In genomic region chr9:108142504-108143201, GRCh38 we compare ENCODE assay signal across 9 cellular contexts.
DNase-seq lines count a peak whose midpoint lies in the region; ATAC-seq, FAIRE-seq and TF ChIP-seq lines count a peak whose summit lies in the region.
"Had no signal": no experiment of that assay in that cellular context is flagged by ENCODE, and none has a peak within 500 bp of the region (broad histone marks: within the 10 kb centered on the region; RNA-seq: fewer than 3 reads in every experiment).

No MANE protein-coding gene starts in this region.

- H3K4me2 ChIP-seq in HCT116 (ENCODE audit: low read length): no peak overlapping the region

- TF ChIP-seq CTCF in HCT116 (IDR thresholded peaks at IDR 0.05 in 2 of 3, conservative IDR thresholded peaks at IDR 0.05 in 1 of 3; ENCODE audit: borderline replicate concordance in 1 of 3, insufficient read depth in 1 of 3, low read depth in 2 of 3, low read length in 2 of 3) (no peak), coronary artery (IDR thresholded peaks at IDR 0.05) (no peak)

- no peaks in the 10 kb centered on the region for H3K27me3 ChIP-seq in HCT116 (ENCODE audit: insufficient read depth, low read length)
- no peaks in the 10 kb centered on the region for H3K27me3 ChIP-seq in small intestine (ENCODE audit: control insufficient read depth in 2 of 2, insufficient read depth in 2 of 2, low read length in 2 of 2)

- H3K9ac ChIP-seq in HCT116 (ENCODE audit: low read length): no peak overlapping the region

- CTCF ChIA-PET in HCT116 (lab: Charles Lee): no interaction called here

- RAD21 ChIA-PET in HCT116 (lab: Charles Lee; ENCODE audit: low non-redundant PET in 1 of 2, low total read pairs in 2 of 2, uncharacterized antibody in 2 of 2, unreplicated experiment in 2 of 2): no interaction called here

- no peak overlapping the region for H3K27ac ChIP-seq in HCT116 (ENCODE audit: low read depth, low read length)
- peak overlapping the region; percentile 64 to 93 for H3K27ac ChIP-seq in coronary artery
- peak overlapping the region in 1 of 2 donors; percentile 66 for H3K27ac ChIP-seq in small intestine (ENCODE audit: low read depth in 1 of 2, low read length in 1 of 2)

- intact Hi-C loops in HCT116 (cut with micrococcal nuclease): no loop called here
- intact Hi-C loops in left colon (cut with DNase I, micrococcal nuclease): no loop called here

- DNase-seq in HCT116 (ENCODE audit: low read depth, low spot score): no peak
- DNase-seq in coronary artery (ENCODE audit: low spot score): peak; percentile 96
- DNase-seq in left colon: peak; percentile 79 to 92
- DNase-seq in small intestine: peak; percentile 75
- no peak for DNase-seq in kidney glomerular epithelial cell (lab: John Stamatoyannopoulos, UW)
- DNase-seq: NCI-H510A treated with DMSO at 0.1 percent for 48 hours had no signal

- H3K9me2 ChIP-seq in HCT116 (ENCODE audit: insufficient read depth): no peaks in the 10 kb centered on the region

- H3K4me1 ChIP-seq in HCT116 (ENCODE audit: control insufficient read depth in 1 of 2, insufficient read depth in 2 of 2, low read length in 2 of 2) (no peaks in the 10 kb centered on the region), small intestine (ENCODE audit: control insufficient read depth in 2 of 2, insufficient read depth in 1 of 2, low read depth in 1 of 2, low read length in 1 of 2) (peaks cover 0 to 2% of the 10 kb centered on the region in 2 donors)

- H3K4me3 ChIP-seq in HCT116 (replicated peaks in 1 of 2; ENCODE audit: low read depth in 1 of 2, low read length in 2 of 2): no peak overlapping the region
- H3K4me3 ChIP-seq in coronary artery: no peak overlapping the region
- H3K4me3 ChIP-seq in small intestine (ENCODE audit: low read depth in 1 of 2, low read length in 2 of 2): no peak overlapping the region

- H3K79me2 ChIP-seq in HCT116 (ENCODE audit: insufficient read depth, low read length): no peaks in the 10 kb centered on the region

- no TSS peak for BruUV-seq in HCT116 (replicated peaks; lab: Mats Ljungman, UMichigan)

- H3K36me3 ChIP-seq in HCT116 (ENCODE audit: control insufficient read depth in 1 of 2, insufficient read depth in 2 of 2, low read length in 2 of 2): no peaks in the 10 kb centered on the region
- no peaks in the 10 kb centered on the region for H3K36me3 ChIP-seq in small intestine (ENCODE audit: control insufficient read depth in 2 of 2, insufficient read depth in 2 of 2, low read length in 2 of 2)

- no peaks in the 10 kb centered on the region for H3K9me3 ChIP-seq in HCT116 (ENCODE audit: control insufficient read depth in 1 of 2, insufficient read depth in 1 of 2, low read depth in 1 of 2, low read length in 2 of 2)
- H3K9me3 ChIP-seq in small intestine (ENCODE audit: control insufficient read depth, low read depth): no peaks in the 10 kb centered on the region

- no peak for ATAC-seq in HCT116
- ATAC-seq in left colon: peak; percentile 100
- ATAC-seq in GM21367 (IDR thresholded peaks at IDR 0.05; ENCODE audit: unreplicated experiment): no peak
- no peak for ATAC-seq in GM18861 (IDR thresholded peaks at IDR 0.05; ENCODE audit: unreplicated experiment)
- ATAC-seq in HG03354 (IDR thresholded peaks at IDR 0.05; ENCODE audit: poor library complexity, severe bottlenecking, unreplicated experiment): no peak

- no peak for FAIRE-seq in small intestine (lab: Jason Lieb, UNC)

- TF ChIP-seq POLR2A in HCT116 (IDR thresholded peaks at IDR 0.05; ENCODE audit: borderline replicate concordance, extremely low read depth, insufficient read depth, insufficient read length): no peak

- H4K20me1 ChIP-seq in HCT116 (ENCODE audit: insufficient read depth): no peaks in the 10 kb centered on the region

- WGBS in small intestine, 3 donors: 5 to 21% (median 14%) methylated on average over 10 of the region's 10 CpGs

- peak overlapping the region; percentile 26 for H2AFZ ChIP-seq in HCT116 (ENCODE audit: low read depth, low read length, poor library complexity, severe bottlenecking)

- no peak for TF ChIP-seq RAD21 in HCT116 (IDR thresholded peaks at IDR 0.05; ENCODE audit: low read depth)

- POLR2A ChIA-PET in HCT116 (lab: Charles Lee): no interaction called here

TF ChIP-seq in HCT116, 20 proteins besides CTCF, POLR2A, EP300 and RAD21:
- TF ChIP-seq FOSL1 (IDR thresholded peaks at IDR 0.05; ENCODE audit: low read depth) (no peak), ELF1 (IDR thresholded peaks at IDR 0.05; ENCODE audit: borderline replicate concordance, low read depth) (no peak), TCF7L2 (IDR thresholded peaks at IDR 0.05; ENCODE audit: borderline replicate concordance, extremely low read depth, insufficient read depth, insufficient read length) (no peak), EZH2 (IDR thresholded peaks at IDR 0.05) (no peak), EZH2phosphoT487 (IDR thresholded peaks at IDR 0.05; ENCODE audit: borderline replicate concordance) (no peak), CBX3 (IDR thresholded peaks at IDR 0.05; ENCODE audit: low read depth) (no peak), SIN3A (IDR thresholded peaks at IDR 0.05; ENCODE audit: low read depth) (no peak), SRF (IDR thresholded peaks at IDR 0.05; ENCODE audit: low read depth) (no peak), SP1 (IDR thresholded peaks at IDR 0.05; ENCODE audit: low read depth) (no peak), CEBPB (IDR thresholded peaks at IDR 0.05; ENCODE audit: low read depth) (no peak), ZNF274 (IDR thresholded peaks at IDR 0.05; ENCODE audit: low read depth, low read length) (no peak), ZBTB33 (IDR thresholded peaks at IDR 0.05; ENCODE audit: extremely low read depth, insufficient replicate concordance, low read length) (no peak), POLR2AphosphoS5 (IDR thresholded peaks at IDR 0.05; ENCODE audit: low read depth, low read length) (no peak), MAX (IDR thresholded peaks at IDR 0.05) (no peak), EGR1 (IDR thresholded peaks at IDR 0.05; ENCODE audit: low read depth) (no peak), ZFX (IDR thresholded peaks at IDR 0.05) (no peak)
- TF ChIP-seq, protein P1, sequence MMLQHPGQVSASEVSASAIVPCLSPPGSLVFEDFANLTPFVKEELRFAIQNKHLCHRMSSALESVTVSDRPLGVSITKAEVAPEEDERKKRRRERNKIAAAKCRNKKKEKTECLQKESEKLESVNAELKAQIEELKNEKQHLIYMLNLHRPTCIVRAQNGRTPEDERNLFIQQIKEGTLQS (IDR thresholded peaks at IDR 0.05): no peak
- TF ChIP-seq, protein P2, sequence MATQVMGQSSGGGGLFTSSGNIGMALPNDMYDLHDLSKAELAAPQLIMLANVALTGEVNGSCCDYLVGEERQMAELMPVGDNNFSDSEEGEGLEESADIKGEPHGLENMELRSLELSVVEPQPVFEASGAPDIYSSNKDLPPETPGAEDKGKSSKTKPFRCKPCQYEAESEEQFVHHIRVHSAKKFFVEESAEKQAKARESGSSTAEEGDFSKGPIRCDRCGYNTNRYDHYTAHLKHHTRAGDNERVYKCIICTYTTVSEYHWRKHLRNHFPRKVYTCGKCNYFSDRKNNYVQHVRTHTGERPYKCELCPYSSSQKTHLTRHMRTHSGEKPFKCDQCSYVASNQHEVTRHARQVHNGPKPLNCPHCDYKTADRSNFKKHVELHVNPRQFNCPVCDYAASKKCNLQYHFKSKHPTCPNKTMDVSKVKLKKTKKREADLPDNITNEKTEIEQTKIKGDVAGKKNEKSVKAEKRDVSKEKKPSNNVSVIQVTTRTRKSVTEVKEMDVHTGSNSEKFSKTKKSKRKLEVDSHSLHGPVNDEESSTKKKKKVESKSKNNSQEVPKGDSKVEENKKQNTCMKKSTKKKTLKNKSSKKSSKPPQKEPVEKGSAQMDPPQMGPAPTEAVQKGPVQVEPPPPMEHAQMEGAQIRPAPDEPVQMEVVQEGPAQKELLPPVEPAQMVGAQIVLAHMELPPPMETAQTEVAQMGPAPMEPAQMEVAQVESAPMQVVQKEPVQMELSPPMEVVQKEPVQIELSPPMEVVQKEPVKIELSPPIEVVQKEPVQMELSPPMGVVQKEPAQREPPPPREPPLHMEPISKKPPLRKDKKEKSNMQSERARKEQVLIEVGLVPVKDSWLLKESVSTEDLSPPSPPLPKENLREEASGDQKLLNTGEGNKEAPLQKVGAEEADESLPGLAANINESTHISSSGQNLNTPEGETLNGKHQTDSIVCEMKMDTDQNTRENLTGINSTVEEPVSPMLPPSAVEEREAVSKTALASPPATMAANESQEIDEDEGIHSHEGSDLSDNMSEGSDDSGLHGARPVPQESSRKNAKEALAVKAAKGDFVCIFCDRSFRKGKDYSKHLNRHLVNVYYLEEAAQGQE (IDR thresholded peaks at IDR 0.05; ENCODE audit: low read depth): no peak
TF ChIP-seq in HCT116: peak in this region for 0.

Comparison
In these comparisons a context has a peak if more than half of its experiments do, and no peak if none do; other contexts are left out.
1. DNase-seq: peak in coronary artery (single experiment), left colon (2 of 2) and small intestine (single experiment); none in HCT116 (single experiment) and kidney glomerular epithelial cell (single experiment).